8 cellular contexts compared by ENCODE assay signal in genomic region chr20:32205502-32206382, GRCh38. TPM values are rescaled to one million over a fixed set of nuclear protein-coding genes. Genes with fewer than 3 reads are reported as not detected.
DNase-seq lines count a peak whose midpoint lies in the region; ATAC-seq lines count a peak whose summit lies in the region.

No MANE protein-coding gene starts in this region.

- peaks cover 0 to 11% (median 3%) of the 10 kb centered on the region in 5 donors for H3K36me3 Mint-ChIP-seq in naive thymus-derived CD4-positive, alpha-beta T cell

- no peak overlapping the region for H3K4me3 ChIP-seq in naive thymus-derived CD4-positive, alpha-beta T cell (ENCODE audit: low read length)

- H3K27me3 Mint-ChIP-seq in naive thymus-derived CD4-positive, alpha-beta T cell, result no peaks in the 10 kb centered on the region

- peaks cover 8 to 26% (median 12%) of the 10 kb centered on the region in 3 experiments for H3K36me3 ChIP-seq in naive thymus-derived CD4-positive, alpha-beta T cell (ENCODE audit: control insufficient read depth in 2 of 3, insufficient read depth in 3 of 3, low read length in 3 of 3)

- peak overlapping the region; percentile 81 to 95 (median 92) for H3K27ac Mint-ChIP-seq in naive thymus-derived CD4-positive, alpha-beta T cell

- H3K4me1 ChIP-seq in naive thymus-derived CD4-positive, alpha-beta T cell (ENCODE audit: control insufficient read depth in 2 of 2, insufficient read depth in 2 of 2, low read length in 2 of 2), result peaks cover 29 to 35% of the 10 kb centered on the region in 2 donors

- H3K9me3 ChIP-seq in naive thymus-derived CD4-positive, alpha-beta T cell (ENCODE audit: control insufficient read depth in 2 of 3, low read length in 3 of 3), result no peaks in the 10 kb centered on the region

- H3K27ac ChIP-seq in cingulate gyrus (ENCODE audit: low read depth, low read length), result peak overlapping the region; percentile 84
- H3K27ac ChIP-seq in naive thymus-derived CD4-positive, alpha-beta T cell (ENCODE audit: low read depth, low read length), result peak overlapping the region; percentile 91

- no peak for ATAC-seq in naive thymus-derived CD4-positive, alpha-beta T cell

- H3K4me1 Mint-ChIP-seq in naive thymus-derived CD4-positive, alpha-beta T cell, result peaks cover 69 to 86% (median 79%) of the 10 kb centered on the region in 7 donors

- H3K9me3 Mint-ChIP-seq in naive thymus-derived CD4-positive, alpha-beta T cell, result peaks cover 0 to 2% (median 0%) of the 10 kb centered on the region in 11 donors

- peak overlapping the region; percentile 90 to 100 (median 96) for H3K4me3 Mint-ChIP-seq in naive thymus-derived CD4-positive, alpha-beta T cell

- intact Hi-C loops in naive thymus-derived CD4-positive, alpha-beta T cell (cut with micrococcal nuclease), result loop anchor here in 1 of 2 donors (2.0 to 10.0 kb wide), 4 partner anchors 43 to 529 kb away; partner anchors contain the start of gene PDRG1

- CTCF ChIA-PET in naive thymus-derived CD4-positive, alpha-beta T cell (lab: Charles Lee), result no interaction called here

- no peaks in the 10 kb centered on the region for H3K27me3 ChIP-seq in naive thymus-derived CD4-positive, alpha-beta T cell (ENCODE audit: control insufficient read depth in 2 of 2, insufficient read depth in 2 of 2, low read length in 2 of 2)

- POLR2A ChIA-PET in naive thymus-derived CD4-positive, alpha-beta T cell (lab: Charles Lee), result interaction anchor here (0.6 kb wide), 1 partner anchor 154 kb away, joined by 5 read pairs; no protein-coding TSS in a partner anchor

- peak; percentile 71 for DNase-seq in CD1c-positive myeloid dendritic cell (ENCODE audit: extremely low spot score)
- DNase-seq in NCI-H524 treated with DMSO at 0.1 percent for 48 hours (lab: John Stamatoyannopoulos, UW), result peak; percentile 98
- DNase-seq in naive thymus-derived CD4-positive, alpha-beta T cell, result no peak
- DNase-seq in NCI-H526 (lab: John Stamatoyannopoulos, UW), result no peak
- DNase-seq in medulla oblongata (ENCODE audit: extremely low spot score), result no peak
- DNase-seq in NCI-H1105 treated with DMSO at 0.1 percent for 48 hours (lab: John Stamatoyannopoulos, UW), result no peak
- DNase-seq in effector CD8-positive, alpha-beta T cell (lab: John Stamatoyannopoulos, UW), result no peak

RNA-seq across cellular contexts. Expression of gene PLAGL2, which starts 1.8 kb away (rescaled TPM):
- total RNA-seq in naive thymus-derived CD4-positive, alpha-beta T cell, result 10 to 100 TPM; 15.6 to 30.1 (median 17.6) TPM
- 1 to 10 TPM; 3.1 to 5.1 TPM for polyA plus RNA-seq in naive thymus-derived CD4-positive, alpha-beta T cell

RNA-seq across cellular contexts. Expression of gene POFUT1, which starts 1.9 kb away (rescaled TPM):
- total RNA-seq in naive thymus-derived CD4-positive, alpha-beta T cell, result 10 to 100 TPM; 12.5 to 32.2 (median 19.7) TPM
- polyA plus RNA-seq in naive thymus-derived CD4-positive, alpha-beta T cell, result 10 to 100 TPM; 16.8 to 18.0 TPM

Comparison
In these comparisons a context has a peak if more than half of its experiments do, and no peak if none do; other contexts are left out.
1. DNase-seq: peak in CD1c-positive myeloid dendritic cell (single experiment) and NCI-H524 treated with DMSO at 0.1 percent for 48 hours (single experiment); none in naive thymus-derived CD4-positive, alpha-beta T cell (0 of 9), NCI-H526 (0 of 2), medulla oblongata (single experiment), NCI-H1105 treated with DMSO at 0.1 percent for 48 hours (single experiment) and effector CD8-positive, alpha-beta T cell (single experiment).